In the genomic region with DNA sequence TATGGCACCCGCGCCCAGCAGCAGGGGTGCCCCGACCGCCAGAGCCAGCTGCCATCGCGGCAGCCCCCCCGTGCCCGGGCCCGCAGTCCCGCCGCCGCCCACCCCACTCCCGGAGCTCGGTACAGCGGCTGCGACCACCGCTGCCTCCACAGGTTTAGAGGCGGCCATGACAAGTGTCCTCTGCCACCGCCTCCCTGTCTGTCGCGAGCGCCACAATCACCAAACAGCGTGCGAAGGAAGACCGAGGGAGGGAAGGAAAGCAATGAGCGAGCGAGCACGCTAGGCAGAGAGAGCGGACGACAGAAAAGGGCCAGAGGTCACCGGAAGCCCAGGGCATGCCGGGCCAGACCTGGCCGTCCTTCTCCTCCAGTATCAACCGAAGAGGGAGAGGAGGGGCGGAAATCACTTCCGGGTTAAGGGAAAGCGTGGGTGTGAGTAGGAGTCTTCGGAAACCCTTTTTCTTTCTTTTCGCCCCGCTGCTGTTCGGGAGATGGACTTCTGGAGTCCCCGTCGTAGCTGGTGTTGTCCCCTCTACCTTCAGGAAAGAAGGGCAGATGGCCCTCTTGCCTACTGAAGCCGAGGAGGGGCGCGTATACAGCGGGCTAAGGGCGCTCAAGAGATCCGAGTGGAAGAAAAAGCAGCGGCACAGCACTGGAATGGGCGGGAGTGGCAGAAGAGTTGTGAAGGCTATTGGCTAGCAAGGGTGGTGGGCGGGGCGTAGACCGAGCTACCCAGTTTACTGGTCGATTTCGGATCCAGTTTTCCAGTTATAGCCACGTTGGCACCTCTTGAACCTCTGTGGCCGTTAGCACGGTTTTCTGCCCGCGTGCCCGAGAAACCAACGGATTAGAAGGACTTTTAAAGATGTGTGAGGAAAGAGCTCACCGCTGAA, we compare ENCODE assay signal across 8 cellular contexts. TPM values are rescaled to one million over a fixed set of nuclear protein-coding genes. Genes with fewer than 3 reads are reported as not detected.
DNase-seq lines count a peak whose midpoint lies in the region; ATAC-seq and TF ChIP-seq lines count a peak whose summit lies in the region.

A gene with protein sequence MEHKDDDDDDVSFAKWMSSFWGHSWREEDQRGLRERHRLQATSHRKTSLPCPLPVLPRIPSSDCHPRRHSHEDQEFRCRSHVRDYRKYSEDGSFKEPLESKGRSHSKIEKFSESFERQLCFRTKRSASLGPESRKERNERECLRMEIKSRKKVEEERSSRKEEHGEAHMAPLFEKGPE (plus strand): TSS at position 758 of the 892 bp plus-strand sequence. CDS start 28,191 bp downstream, outside the sequence.
A gene (minus strand): TSS at position 308 of the 892 bp plus-strand sequence. CDS start 140 bp downstream, at position 168.

- no peaks in the 10 kb centered on the region for H3K27me3 Mint-ChIP-seq in activated naive CD4-positive, alpha-beta T cell treated with anti-CD3 and anti-CD28 coated beads, Interleukin-2, amount 50 U/mL, for 24 hours

- peak; percentile 90 for ATAC-seq in HG02588 (IDR thresholded peaks at IDR 0.05; ENCODE audit: unreplicated experiment)

- peak within 1 kb of the TSS; percentile 97 for H3K27ac Mint-ChIP-seq in activated naive CD4-positive, alpha-beta T cell treated with anti-CD3 and anti-CD28 coated beads, Interleukin-2, amount 50 U/mL, for 24 hours

- peaks cover 76% of the 10 kb centered on the region for H3K4me1 Mint-ChIP-seq in activated naive CD4-positive, alpha-beta T cell treated with anti-CD3 and anti-CD28 coated beads, Interleukin-2, amount 50 U/mL, for 24 hours

- under 1% methylated on average over 47 of the region's 64 CpGs for WGBS in suprapubic skin

- no peaks in the 10 kb centered on the region for H3K27me3 ChIP-seq in suprapubic skin

- TF ChIP-seq EP300 in suprapubic skin (IDR thresholded peaks at IDR 0.05): no peak

- H3K9me3 Mint-ChIP-seq in activated naive CD4-positive, alpha-beta T cell treated with anti-CD3 and anti-CD28 coated beads, Interleukin-2, amount 50 U/mL, for 24 hours: no peaks in the 10 kb centered on the region

- no peaks in the 10 kb centered on the region for H3K9me3 ChIP-seq in SK-N-MC (ENCODE audit: low read depth, low read length)
- H3K9me3 ChIP-seq in suprapubic skin: no peaks in the 10 kb centered on the region

- 0 out of 2 replicates have a peak, but pooled peaks cover 3% of the 10 kb centered on the region for H3K36me3 ChIP-seq in SK-N-MC (ENCODE audit: insufficient read depth, low read length)
- no peaks in the 10 kb centered on the region for H3K36me3 ChIP-seq in suprapubic skin

- peak within 1 kb of the TSS; percentile 95 for H3K4me3 Mint-ChIP-seq in activated naive CD4-positive, alpha-beta T cell treated with anti-CD3 and anti-CD28 coated beads, Interleukin-2, amount 50 U/mL, for 24 hours

- H3K4me1 ChIP-seq in suprapubic skin: peaks cover 49% of the 10 kb centered on the region

- no peak for TF ChIP-seq CTCF in suprapubic skin (IDR thresholded peaks at IDR 0.05)

- H3K4me3 ChIP-seq in GM08714 (ENCODE audit: low read length) (peak within 1 kb of the TSS; percentile 88), SK-N-MC (peak within 1 kb of the TSS; percentile 83), suprapubic skin (peak within 1 kb of the TSS; percentile 69)

- TF ChIP-seq POLR2A in suprapubic skin (IDR thresholded peaks at IDR 0.05): peak in 1 of 2 donors; percentile 54

- H3K36me3 Mint-ChIP-seq in activated naive CD4-positive, alpha-beta T cell treated with anti-CD3 and anti-CD28 coated beads, Interleukin-2, amount 50 U/mL, for 24 hours: peaks cover 8% of the 10 kb centered on the region

- peak within 1 kb of the TSS; percentile 77 for H3K9ac ChIP-seq in SK-N-MC (ENCODE audit: insufficient read length)

- DNase-seq in NCI-H1048 (lab: John Stamatoyannopoulos, UW) (peak; percentile 84), SK-N-MC (ENCODE audit: low read depth, low spot score) (peak; percentile 86), glomerular endothelial cell (ENCODE audit: extremely low read depth, low read depth, low spot score) (peak; percentile 82), nucleus accumbens (lab: John Stamatoyannopoulos, UW) (peak; percentile 83 to 99 (median 96)), suprapubic skin (ENCODE audit: low spot score in 2 of 2) (peak; percentile 98 to 99)

- H3K27ac ChIP-seq in SK-N-MC (peak within 1 kb of the TSS; percentile 92), suprapubic skin (peak within 1 kb of the TSS; percentile 94)

RNA-seq across cellular contexts. Expression of the first gene that starts in this region (rescaled TPM):
- 0.41 and 1.2 TPM in 2 replicates for total RNA-seq in glomerular endothelial cell
- total RNA-seq in suprapubic skin: under 1 TPM in 3 of 4 donors, not detected in 1; 0.64 to 0.97 (median 0.76) TPM

RNA-seq across cellular contexts. Expression of the second gene that starts in this region (rescaled TPM):
- 26.2 and 33.3 TPM in 2 replicates for total RNA-seq in glomerular endothelial cell
- total RNA-seq in suprapubic skin: 10 to 100 TPM; 26.9 to 34.1 (median 31.3) TPM

Comparison
In these comparisons a context has a peak if more than half of its experiments do, and no peak if none do; other contexts are left out.
1. Peak in every context shown above with its lines: DNase-seq, ATAC-seq, H3K4me3 ChIP-seq and H3K27ac ChIP-seq.